12 cellular contexts compared by ENCODE assay signal in genomic region chr16:84885024-84885910, GRCh38.
DNase-seq lines count a peak whose midpoint lies in the region; ATAC-seq and TF ChIP-seq lines count a peak whose summit lies in the region.
"Had no signal": no experiment of that assay in that cellular context is flagged by ENCODE, and none has a peak within 500 bp of the region (broad histone marks: within the 10 kb centered on the region; RNA-seq: fewer than 3 reads in every experiment).

No MANE protein-coding gene starts in this region.

- H2AFZ ChIP-seq in neural progenitor cell (replicated peaks) = peak overlapping the region; percentile 100

- H3K27me3 ChIP-seq in gastroesophageal sphincter (no peaks in the 10 kb centered on the region), neural progenitor cell (no peaks in the 10 kb centered on the region), brain microvascular endothelial cell (replicated peaks) (no peaks in the 10 kb centered on the region)

- no peaks in the 10 kb centered on the region for H4K20me1 ChIP-seq in neural progenitor cell (ENCODE audit: low read depth)

- peak overlapping the region in 3 of 4 donors; percentile 44 to 53 (median 52) for H3K27ac ChIP-seq in gastroesophageal sphincter
- H3K27ac ChIP-seq in neural progenitor cell = no peak overlapping the region
- H3K27ac ChIP-seq in brain microvascular endothelial cell = no peak overlapping the region
- H3K27ac ChIP-seq: WERI-Rb-1 had no signal

- in situ Hi-C loops in brain microvascular endothelial cell (cut with HindIII; ENCODE audit: low pct_ligation_motif_present, low sequenced_read_pairs) = no loop called here

- CTCF ChIA-PET in activated naive CD4-positive, alpha-beta T cell treated with anti-CD3 and anti-CD28 coated beads for 36 hours (lab: Charles Lee) = interaction anchor here (1.2 to 1.6 kb wide), 2 partner anchors 65 to 86 kb away, joined by 3 read pairs; no protein-coding TSS in a partner anchor

- H3K4me1 ChIP-seq in gastroesophageal sphincter (peaks cover 0 to 44% (median 0%) of the 10 kb centered on the region in 3 donors), neural progenitor cell (peaks cover 15% of the 10 kb centered on the region)

- ATAC-seq in activated naive CD4-positive, alpha-beta T cell treated with anti-CD3 and anti-CD28 coated beads, Interleukin-2, amount 50 U/mL, for 72 hours = no peak
- ATAC-seq in gastroesophageal sphincter (no peak), GM19328 (IDR thresholded peaks at IDR 0.05; ENCODE audit: unreplicated experiment) (no peak)

- H3K4me1 Mint-ChIP-seq in activated naive CD4-positive, alpha-beta T cell treated with anti-CD3 and anti-CD28 coated beads for 36 hours (ENCODE audit: low read depth) = peaks cover 6% of the 10 kb centered on the region
- H3K4me1 Mint-ChIP-seq in neural progenitor cell = peaks cover 37% of the 10 kb centered on the region

- H3K27ac Mint-ChIP-seq in activated naive CD4-positive, alpha-beta T cell treated with anti-CD3 and anti-CD28 coated beads for 36 hours = no peak overlapping the region
- H3K27ac Mint-ChIP-seq in activated naive CD4-positive, alpha-beta T cell treated with anti-CD3 and anti-CD28 coated beads, Interleukin-2, amount 50 U/mL, for 72 hours = peak overlapping the region in 1 of 2 donors; percentile 44
- H3K27ac Mint-ChIP-seq in neural progenitor cell = peak overlapping the region; percentile 43

- 63 to 67% methylated on average over 12 to 20 of the region's 22 CpGs for WGBS in gastroesophageal sphincter (ENCODE audit: low coverage in 1 of 2), 2 donors

- TF ChIP-seq POLR2A in gastroesophageal sphincter (IDR thresholded peaks at IDR 0.05) = no peak

- no peak overlapping the region for H3K4me3 Mint-ChIP-seq in activated naive CD4-positive, alpha-beta T cell treated with anti-CD3 and anti-CD28 coated beads for 36 hours
- H3K4me3 Mint-ChIP-seq in neural progenitor cell = no peak overlapping the region

- no peaks in the 10 kb centered on the region for H3K27me3 Mint-ChIP-seq in activated naive CD4-positive, alpha-beta T cell treated with anti-CD3 and anti-CD28 coated beads for 36 hours (ENCODE audit: low read depth)
- peaks cover 15% of the 10 kb centered on the region for H3K27me3 Mint-ChIP-seq in neural progenitor cell (ENCODE audit: insufficient read depth, low read depth)

- H3F3A ChIP-seq in neural progenitor cell (ENCODE audit: low read depth) = peaks cover 8% of the 10 kb centered on the region

- peak overlapping the region; percentile 67 for H3K4me2 ChIP-seq in neural progenitor cell

- no peak for TF ChIP-seq EP300 in gastroesophageal sphincter (IDR thresholded peaks at IDR 0.05)

- no peak overlapping the region for H3K9ac ChIP-seq in neural progenitor cell

- peak; percentile 12 for DNase-seq in activated naive CD4-positive, alpha-beta T cell treated with anti-CD3 and anti-CD28 coated beads for 36 hours
- DNase-seq in activated naive CD4-positive, alpha-beta T cell treated with anti-CD3 and anti-CD28 coated beads, Interleukin-2, amount 50 U/mL, for 72 hours (ENCODE audit: low spot score in 2 of 2) = no peak
- DNase-seq in neural progenitor cell (ENCODE audit: low spot score) = peak; percentile 41
- DNase-seq in NCI-H2227 treated with DMSO at 0.1 percent for 48 hours (lab: John Stamatoyannopoulos, UW) = no peak
- no peak for DNase-seq in brain microvascular endothelial cell
- DNase-seq in KG1 (lab: John Stamatoyannopoulos, UW) = no peak
- DNase-seq: activated gamma-delta T cell treated with Interleukin-2 at 50 U/mL for 16 hours, left colon, NCI-H2107, WERI-Rb-1 had no signal

- H3K36me3 ChIP-seq in gastroesophageal sphincter (peaks cover 1 to 99% of the 10 kb centered on the region in 2 donors), neural progenitor cell (no peaks in the 10 kb centered on the region), brain microvascular endothelial cell (replicated peaks) (peaks cover 12% of the 10 kb centered on the region)
- H3K36me3 ChIP-seq: WERI-Rb-1 had no signal

- H3K9me3 ChIP-seq in gastroesophageal sphincter (no peaks in the 10 kb centered on the region), neural progenitor cell (ENCODE audit: low read depth) (no peaks in the 10 kb centered on the region)

- H3K36me3 Mint-ChIP-seq in activated naive CD4-positive, alpha-beta T cell treated with anti-CD3 and anti-CD28 coated beads for 36 hours (ENCODE audit: low read depth) = no peaks in the 10 kb centered on the region
- peaks cover 0 to 6% of the 10 kb centered on the region in 2 donors for H3K36me3 Mint-ChIP-seq in activated naive CD4-positive, alpha-beta T cell treated with anti-CD3 and anti-CD28 coated beads, Interleukin-2, amount 50 U/mL, for 72 hours
- no peaks in the 10 kb centered on the region for H3K36me3 Mint-ChIP-seq in neural progenitor cell

- H3K79me2 ChIP-seq in neural progenitor cell (ENCODE audit: low read depth) = no peaks in the 10 kb centered on the region

- H3K4me3 ChIP-seq in gastroesophageal sphincter = no peak overlapping the region
- no peak overlapping the region for H3K4me3 ChIP-seq in neural progenitor cell
- no peak overlapping the region for H3K4me3 ChIP-seq in brain microvascular endothelial cell (ENCODE audit: low read depth, low read length)

- TF ChIP-seq CTCF in gastroesophageal sphincter (IDR thresholded peaks at IDR 0.05) (no peak), neural progenitor cell (IDR thresholded peaks at IDR 0.05) (no peak), brain microvascular endothelial cell (IDR thresholded peaks at IDR 0.05; ENCODE audit: low read depth, low read length, missing control alignments) (no peak)

- no peaks in the 10 kb centered on the region for H3K9me3 Mint-ChIP-seq in activated naive CD4-positive, alpha-beta T cell treated with anti-CD3 and anti-CD28 coated beads for 36 hours
- H3K9me3 Mint-ChIP-seq in activated naive CD4-positive, alpha-beta T cell treated with anti-CD3 and anti-CD28 coated beads, Interleukin-2, amount 50 U/mL, for 72 hours = no peaks in the 10 kb centered on the region
- peaks cover 8% of the 10 kb centered on the region for H3K9me3 Mint-ChIP-seq in neural progenitor cell

- intact Hi-C loops in activated naive CD4-positive, alpha-beta T cell treated with anti-CD3 and anti-CD28 coated beads for 36 hours (cut with micrococcal nuclease) = no loop called here

Comparison
In these comparisons a context has a peak if more than half of its experiments do, and no peak if none do; other contexts are left out.
1. DNase-seq: peak in activated naive CD4-positive, alpha-beta T cell treated with anti-CD3 and anti-CD28 coated beads for 36 hours (single experiment) and neural progenitor cell (single experiment); none in activated naive CD4-positive, alpha-beta T cell treated with anti-CD3 and anti-CD28 coated beads, Interleukin-2, amount 50 U/mL, for 72 hours (0 of 2), NCI-H2227 treated with DMSO at 0.1 percent for 48 hours (single experiment), brain microvascular endothelial cell (single experiment) and KG1 (single experiment).
2. H3K27ac ChIP-seq: peak in gastroesophageal sphincter (3 of 4); none in neural progenitor cell (single experiment) and brain microvascular endothelial cell (single experiment).